ENCODE assay signal across 1 cellular context in genomic region chr20:45340951-45341350, GRCh38.
TF ChIP-seq lines count a peak whose summit lies in the region.

No MANE protein-coding gene starts in this region.

TF ChIP-seq in GM23338, 12 proteins besides CTCF, POLR2A, EP300 and RAD21:
- no peak for TF ChIP-seq REST (IDR thresholded peaks at IDR 0.05; ENCODE audit: unreplicated experiment)
